In the genomic region with DNA sequence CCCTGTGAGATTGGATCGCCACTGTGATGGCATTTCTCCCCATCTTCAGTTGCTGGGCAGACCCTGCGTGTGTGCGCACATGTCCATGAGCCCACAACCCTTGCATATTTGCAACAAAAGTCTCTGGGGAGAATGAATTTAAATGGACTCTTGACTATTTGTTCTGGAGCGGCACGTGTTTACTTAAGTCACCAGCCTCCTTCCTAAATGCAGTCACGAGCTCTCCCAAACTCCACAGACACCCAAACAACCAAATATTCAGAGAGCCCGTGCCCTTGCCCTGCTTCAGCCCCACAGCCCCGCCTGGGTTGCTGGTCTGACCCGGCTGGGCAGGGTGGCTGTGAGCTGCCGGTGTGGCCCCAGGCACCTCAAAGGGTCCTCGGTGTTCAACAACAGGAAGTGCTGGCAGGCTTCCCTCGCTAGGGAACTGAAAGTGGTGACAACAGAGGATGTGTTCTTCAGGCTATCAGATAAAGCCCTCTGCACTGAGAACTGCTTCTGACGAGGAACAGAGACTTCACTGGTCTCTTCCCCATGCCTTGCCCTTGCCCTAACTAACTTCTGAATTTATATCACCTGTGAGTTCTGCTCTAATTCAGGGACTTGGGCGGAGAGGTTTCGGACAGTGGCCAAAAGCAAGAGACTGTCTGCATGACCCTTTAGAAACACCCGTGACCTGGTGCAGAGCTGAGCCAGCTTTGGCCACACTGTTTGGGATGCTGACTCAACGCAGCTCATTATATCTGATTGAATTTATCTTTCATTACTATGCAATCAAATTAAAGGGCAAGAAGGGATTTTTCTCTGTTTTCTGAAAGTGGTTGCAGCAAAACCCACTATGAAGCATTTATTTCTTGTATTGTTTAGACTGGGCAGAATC, we compare ENCODE assay signal across 8 cellular contexts. TPM values are rescaled to one million over a fixed set of nuclear protein-coding genes. Genes with fewer than 3 reads are reported as not detected.
DNase-seq lines count a peak whose midpoint lies in the region; ATAC-seq and TF ChIP-seq lines count a peak whose summit lies in the region.

No MANE protein-coding gene starts in this region.

- intact Hi-C loops in heart left ventricle (cut with DNase I) = loop anchor here in 2 of 10 donors (10.0 kb wide), 3 partner anchors 231 to 911 kb away; no protein-coding TSS in a partner anchor

- H3K4me3 ChIP-seq in heart left ventricle = peak overlapping the region in 9 of 12 donors; percentile 3 to 36 (median 32)
- peak overlapping the region in 2 of 7 experiments; percentile 1 to 11 for H3K4me3 ChIP-seq in skin epidermis

- H3K27me3 ChIP-seq in heart left ventricle = no peaks in the 10 kb centered on the region
- H3K27me3 ChIP-seq in foreskin keratinocyte = no peaks in the 10 kb centered on the region

- peak; percentile 99 for DNase-seq in RPMI8226
- peak; percentile 74 for DNase-seq in activated effector memory CD4-positive, alpha-beta T cell treated with Interleukin-2 at 50 U/mL for 16 hours
- DNase-seq in heart left ventricle = peak; percentile 81 to 94 (median 88)
- DNase-seq in foreskin keratinocyte = no peak
- no peak for DNase-seq in SW480 (ENCODE audit: low spot score)

- ATAC-seq in GM18873 (IDR thresholded peaks at IDR 0.05; ENCODE audit: low FRiP score, unreplicated experiment) (peak; percentile 100), HG03045 (IDR thresholded peaks at IDR 0.05; ENCODE audit: unreplicated experiment) (peak; percentile 100), heart left ventricle (peak; percentile 81 to 95 (median 92)), foreskin keratinocyte (no peak)

- TF ChIP-seq CTCF in heart left ventricle (IDR thresholded peaks at IDR 0.05) (no peak), foreskin keratinocyte (conservative IDR thresholded peaks at IDR 0.05) (no peak)

- H3K27ac ChIP-seq in heart left ventricle = peak overlapping the region in 11 of 12 donors; percentile 11 to 86 (median 61)
- H3K27ac ChIP-seq in skin epidermis = peak overlapping the region in 20 of 21 experiments; percentile 10 to 92 (median 74)
- no peak overlapping the region for H3K27ac ChIP-seq in foreskin keratinocyte

- no peaks in the 10 kb centered on the region for H3K36me3 ChIP-seq in heart left ventricle

- TF ChIP-seq POLR2A in heart left ventricle (IDR thresholded peaks at IDR 0.05) = no peak

- WGBS in heart left ventricle, 4 donors = 13 to 17% (median 15%) methylated on average over 14 to 17 of the region's 17 CpGs

- H3K9me3 ChIP-seq in heart left ventricle = no peaks in the 10 kb centered on the region

- H3K4me1 ChIP-seq in heart left ventricle (peaks cover 6 to 26% (median 19%) of the 10 kb centered on the region in 12 donors), foreskin keratinocyte (peaks cover 6% of the 10 kb centered on the region)

RNA-seq across cellular contexts. Expression of gene CD180, which starts 19.2 kb away (rescaled TPM):
- 1 to 10 TPM in 2 of 9 donors, under 1 TPM in 7; 0.18 to 7.7 (median 0.36) TPM for total RNA-seq in heart left ventricle
- under 1 TPM; 0.08 to 0.18 TPM for polyA plus RNA-seq in heart left ventricle
- total RNA-seq in foreskin keratinocyte = not detected in 2 replicates
- not detected in 2 replicates for polyA plus RNA-seq in foreskin keratinocyte

Comparison
In these comparisons a context has a peak if more than half of its experiments do, and no peak if none do; other contexts are left out.
1. DNase-seq: peak in RPMI8226 (single experiment), activated effector memory CD4-positive, alpha-beta T cell treated with Interleukin-2 at 50 U/mL for 16 hours (single experiment) and heart left ventricle (5 of 5); none in foreskin keratinocyte (0 of 2) and SW480 (single experiment).